Comparison of ENCODE assay signal across 19 cellular contexts in the genomic region with DNA sequence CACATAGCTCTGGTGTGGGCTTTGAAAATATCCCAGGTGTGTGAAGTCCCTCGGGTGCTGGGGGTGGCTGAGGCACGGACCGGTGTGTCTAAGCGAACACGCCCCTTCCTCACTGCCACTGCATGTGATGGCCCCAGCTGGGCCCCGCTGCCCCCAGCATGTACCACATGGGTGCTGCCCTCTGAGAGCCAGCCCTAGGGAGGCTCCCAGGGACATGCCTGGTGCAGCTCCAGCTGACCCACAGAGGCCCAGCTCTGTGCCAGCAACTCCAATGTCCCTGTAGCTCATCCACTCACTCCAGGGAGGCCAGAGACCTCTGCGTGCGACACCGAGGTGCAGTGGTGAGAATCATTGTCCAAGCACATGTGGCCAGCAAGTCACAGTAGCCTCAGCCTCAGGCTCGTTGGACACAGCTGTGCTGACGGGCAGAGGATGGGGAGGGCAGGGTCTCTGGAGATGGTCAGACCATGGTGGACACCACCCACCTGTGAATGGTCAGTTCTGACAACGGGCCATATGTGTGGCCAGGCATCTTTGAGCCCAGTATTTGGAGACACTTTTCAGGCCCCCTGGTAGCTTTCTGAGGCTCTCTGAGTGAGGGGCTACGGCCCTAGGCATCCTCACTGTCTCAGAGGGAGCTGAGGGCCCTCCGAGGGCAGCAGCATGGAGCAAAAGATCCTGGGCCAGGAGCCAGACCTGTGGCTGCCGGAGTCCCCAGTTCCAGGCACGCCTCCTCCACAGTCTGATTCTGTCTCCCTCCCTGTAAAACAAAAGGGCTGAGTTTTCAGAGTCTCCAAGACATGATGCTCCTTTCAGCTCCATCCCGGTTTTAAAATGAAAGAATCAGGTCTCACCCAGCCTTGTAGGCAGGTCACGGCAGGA.
A peak's percentile ranks its signal among the peaks of the same experiment; 100 is the strongest.
DNase-seq lines count a peak whose midpoint lies in the region; ATAC-seq, FAIRE-seq and TF ChIP-seq lines count a peak whose summit lies in the region.
"Had no signal": no experiment of that assay in that cellular context is flagged by ENCODE, and none has a peak within 500 bp of the region (broad histone marks: within the 10 kb centered on the region; RNA-seq: fewer than 3 reads in every experiment).

No MANE protein-coding gene starts in this region.

- no peak for TF ChIP-seq POLR2A in HepG2 (IDR thresholded peaks at IDR 0.05; ENCODE audit: insufficient read depth in 1 of 2, low read depth in 2 of 2, low read length in 2 of 2)
- no peak for TF ChIP-seq POLR2A in suprapubic skin (IDR thresholded peaks at IDR 0.05)

- no peaks in the 10 kb centered on the region for H3K4me1 ChIP-seq in DND-41 (ENCODE audit: insufficient read depth, low read length)
- no peaks in the 10 kb centered on the region for H3K4me1 ChIP-seq in HepG2 (ENCODE audit: insufficient read depth, low read length)
- H3K4me1 ChIP-seq in suprapubic skin = no peaks in the 10 kb centered on the region
- H3K4me1 ChIP-seq: uterus had no signal

- TF ChIP-seq CTCF in DND-41 (IDR thresholded peaks at IDR 0.05; ENCODE audit: borderline replicate concordance, extremely low read depth, low read length, poor library complexity, severe bottlenecking) = no peak
- TF ChIP-seq CTCF in HepG2 (CRISPR knock-in tag; IDR thresholded peaks at IDR 0.05) = no peak
- no peak for TF ChIP-seq CTCF in suprapubic skin (IDR thresholded peaks at IDR 0.05)

- TF ChIP-seq RAD21 in HepG2 (CRISPR knock-in tag; IDR thresholded peaks at IDR 0.05) = no peak

- no peaks in the 10 kb centered on the region for H3K27me3 ChIP-seq in DND-41 (ENCODE audit: insufficient read depth, low read length, poor library complexity)
- H3K27me3 ChIP-seq in HepG2 (ENCODE audit: control insufficient read depth in 1 of 2, insufficient read depth in 2 of 2, low read length in 2 of 2) = peaks cover 4 to 84% of the 10 kb centered on the region in 2 experiments; a peak in 4 of 5 replicates
- H3K27me3 ChIP-seq in suprapubic skin = peaks cover 7% of the 10 kb centered on the region
- H3K27me3 ChIP-seq: uterus had no signal

- H3K36me3 Mint-ChIP-seq in activated CD4-positive, alpha-beta memory T cell treated with anti-CD3 and anti-CD28 coated beads for 36 hours = no peaks in the 10 kb centered on the region
- H3K36me3 Mint-ChIP-seq: CD8-positive, alpha-beta T cell had no signal

- 34% methylated on average over 9 of the region's 18 CpGs for WGBS in HepG2 (ENCODE audit: low lambda C conversion rate)
- 71% methylated on average over 9 of the region's 18 CpGs for WGBS in suprapubic skin

- no peaks in the 10 kb centered on the region for H3K9me3 ChIP-seq in DND-41 (ENCODE audit: insufficient read depth, low read length, severe bottlenecking)
- H3K9me3 ChIP-seq in HepG2 (ENCODE audit: low read length) = no peaks in the 10 kb centered on the region
- H3K9me3 ChIP-seq in suprapubic skin = no peaks in the 10 kb centered on the region
- H3K9me3 ChIP-seq: uterus had no signal

- H2AFZ ChIP-seq in DND-41 (ENCODE audit: low read depth, low read length) = no peak overlapping the region
- H2AFZ ChIP-seq in HepG2 (ENCODE audit: low read length) = no peak overlapping the region

- no peak for ATAC-seq in DND-41 (ENCODE audit: insufficient read depth, low read depth)
- peak; percentile 20; the same call in 1 of the 3 replicates for ATAC-seq in HepG2
- ATAC-seq in HG03460 (IDR thresholded peaks at IDR 0.05; ENCODE audit: unreplicated experiment) = no peak
- ATAC-seq: activated T-cell treated with anti-CD3 and anti-CD28 coated beads, Interleukin-2, amount 50 U/mL, for 4 hours; CD8-positive, alpha-beta T cell; Panc1 had no signal

- DNase-seq in DND-41 = peak; percentile 4
- peak; percentile 4 for DNase-seq in activated CD4-positive, alpha-beta memory T cell treated with anti-CD3 and anti-CD28 coated beads for 36 hours
- DNase-seq in HepG2 (ENCODE audit: low spot score) = no peak
- peak; percentile 40 to 65 for DNase-seq in suprapubic skin (ENCODE audit: low spot score in 2 of 2)
- DNase-seq in DMS153 (lab: John Stamatoyannopoulos, UW) = no peak
- no peak for DNase-seq in A172 (ENCODE audit: low spot score)
- DNase-seq: activated CD4-positive, alpha-beta T cell treated with anti-CD3 and anti-CD28 coated beads, Interleukin-2, amount 50 U/mL, for 48 hours; activated naive CD4-positive, alpha-beta T cell treated with anti-CD3 and anti-CD28 coated beads, Interleukin-2, amount 50 U/mL, for 16 hours; activated T-cell treated with anti-CD3 and anti-CD28 coated beads, Interleukin-2, amount 50 U/mL, for 4 hours; central memory CD4-positive, alpha-beta T cell; effector CD4-positive, alpha-beta T cell; foreskin melanocyte; NCI-H1417; NCI-H446 treated with DMSO at 0.1 percent for 48 hours; uterus had no signal

- intact Hi-C loops in activated CD4-positive, alpha-beta memory T cell treated with anti-CD3 and anti-CD28 coated beads for 36 hours (cut with micrococcal nuclease) = no loop called here
- intact Hi-C loops in HepG2 (cut with micrococcal nuclease; ENCODE audit: unreplicated experiment) = no loop called here

- H3K79me2 ChIP-seq in DND-41 (ENCODE audit: insufficient read depth, low read length) (no peaks in the 10 kb centered on the region), HepG2 (ENCODE audit: insufficient read depth, low read length) (no peaks in the 10 kb centered on the region)

- POLR2A ChIA-PET in activated CD4-positive, alpha-beta memory T cell treated with anti-CD3 and anti-CD28 coated beads for 36 hours (lab: Charles Lee) = no interaction called here
- POLR2A ChIA-PET in HepG2 (lab: Yijun Ruan, JAX) = no interaction called here

- FAIRE-seq in HepG2 (lab: Jason Lieb, UNC) = no peak

- H3K4me3 ChIP-seq in DND-41 (ENCODE audit: low read depth in 1 of 2, low read length in 2 of 2) (no peak overlapping the region), HepG2 (replicated peaks in 1 of 3; ENCODE audit: insufficient read depth in 1 of 3, low read depth in 2 of 3, low read length in 3 of 3) (no peak overlapping the region), suprapubic skin (no peak overlapping the region)
- H3K4me3 ChIP-seq: SK-N-MC, uterus had no signal

- H4K20me1 ChIP-seq in DND-41 (ENCODE audit: insufficient read depth, low read length) = no peaks in the 10 kb centered on the region
- no peaks in the 10 kb centered on the region for H4K20me1 ChIP-seq in HepG2 (ENCODE audit: insufficient read depth, low read length)

- H3K9me3 Mint-ChIP-seq in activated CD4-positive, alpha-beta memory T cell treated with anti-CD3 and anti-CD28 coated beads for 36 hours = no peaks in the 10 kb centered on the region
- H3K9me3 Mint-ChIP-seq: activated T-cell treated with anti-CD3 and anti-CD28 coated beads, Interleukin-2, amount 50 U/mL, for 4 hours; CD8-positive, alpha-beta T cell had no signal

- no peaks in the 10 kb centered on the region for H3K4me1 Mint-ChIP-seq in activated CD4-positive, alpha-beta memory T cell treated with anti-CD3 and anti-CD28 coated beads for 36 hours (ENCODE audit: low read depth)

- H3K4me3 Mint-ChIP-seq in activated CD4-positive, alpha-beta memory T cell treated with anti-CD3 and anti-CD28 coated beads for 36 hours = no peak overlapping the region
- H3K4me3 Mint-ChIP-seq: activated T-cell treated with anti-CD3 and anti-CD28 coated beads, Interleukin-2, amount 50 U/mL, for 4 hours; CD8-positive, alpha-beta T cell had no signal

- H3K27me3 Mint-ChIP-seq in activated CD4-positive, alpha-beta memory T cell treated with anti-CD3 and anti-CD28 coated beads for 36 hours = peaks cover 8% of the 10 kb centered on the region

- H3K36me3 ChIP-seq in DND-41 (ENCODE audit: insufficient read depth, low read length) (no peaks in the 10 kb centered on the region), HepG2 (replicated peaks in 1 of 2; ENCODE audit: control insufficient read depth in 1 of 2, insufficient read depth in 2 of 2, low read length in 2 of 2) (no peaks in the 10 kb centered on the region), suprapubic skin (no peaks in the 10 kb centered on the region)
- H3K36me3 ChIP-seq: uterus had no signal

- BruUV-seq in HepG2 (replicated peaks; lab: Mats Ljungman, UMichigan) = no TSS peak

- no peak for TF ChIP-seq EP300 in HepG2 (IDR thresholded peaks at IDR 0.05; ENCODE audit: low read depth in 2 of 2, low read length in 2 of 2)
- TF ChIP-seq EP300 in HepG2 (CRISPR knock-in tag; IDR thresholded peaks at IDR 0.05; ENCODE audit: borderline replicate concordance) = no peak
- no peak for TF ChIP-seq EP300 in suprapubic skin (IDR thresholded peaks at IDR 0.05)

- H3K4me2 ChIP-seq in DND-41 (ENCODE audit: insufficient read depth, low read length) (no peak overlapping the region), HepG2 (ENCODE audit: low read depth, low read length) (no peak overlapping the region)

- H3K27ac ChIP-seq in DND-41 (ENCODE audit: low read length) (no peak overlapping the region), HepG2 (ENCODE audit: extremely low read length, insufficient read depth, low read length) (no peak overlapping the region), suprapubic skin (no peak overlapping the region)
- H3K27ac ChIP-seq: SK-N-MC, uterus had no signal

- no peak overlapping the region for H3K27ac Mint-ChIP-seq in activated CD4-positive, alpha-beta memory T cell treated with anti-CD3 and anti-CD28 coated beads for 36 hours
- H3K27ac Mint-ChIP-seq: CD8-positive, alpha-beta T cell had no signal

- CTCF ChIA-PET in activated CD4-positive, alpha-beta memory T cell treated with anti-CD3 and anti-CD28 coated beads for 36 hours (lab: Charles Lee) = no interaction called here
- CTCF ChIA-PET in HepG2 (lab: Yijun Ruan, JAX; ENCODE audit: low intra/inter-chr PET ratio, low total read pairs) = no interaction called here

- in situ Hi-C loops in HepG2 (cut with HindIII; ENCODE audit: extremely low pct_ligation_motif_present, low pct_unique_long_range_greater_than_20kb) = no loop called here

- H3K9ac ChIP-seq in DND-41 (ENCODE audit: low read depth, low read length) (no peak overlapping the region), HepG2 (ENCODE audit: insufficient read depth, low read depth, low read length) (no peak overlapping the region)

TF ChIP-seq in HepG2, 621 proteins besides CTCF, POLR2A, EP300 and RAD21 (continues in another document):
- TF ChIP-seq RBFOX2 (IDR thresholded peaks at IDR 0.05; ENCODE audit: low read depth, low read length) = no peak
- no peak for TF ChIP-seq MBNL3 (CRISPR knock-in tag; conservative IDR thresholded peaks at IDR 0.05)
- no peak for TF ChIP-seq ETV5 (CRISPR knock-in tag; IDR thresholded peaks at IDR 0.05; ENCODE audit: borderline replicate concordance)
- TF ChIP-seq ISX (CRISPR knock-in tag; conservative IDR thresholded peaks at IDR 0.05) = no peak
- no peak for TF ChIP-seq ZNF350 (CRISPR knock-in tag; IDR thresholded peaks at IDR 0.05; ENCODE audit: borderline replicate concordance, low read depth)
- TF ChIP-seq HMG20B (CRISPR knock-in tag; conservative IDR thresholded peaks at IDR 0.05) = no peak
- no peak for TF ChIP-seq ZNF83 (CRISPR knock-in tag; IDR thresholded peaks at IDR 0.05; ENCODE audit: borderline replicate concordance)
- TF ChIP-seq ZKSCAN5 (CRISPR knock-in tag; IDR thresholded peaks at IDR 0.05) = no peak

Comparison
In these comparisons a context has a peak if more than half of its experiments do, and no peak if none do; other contexts are left out.
1. DNase-seq: peak in DND-41 (single experiment), activated CD4-positive, alpha-beta memory T cell treated with anti-CD3 and anti-CD28 coated beads for 36 hours (single experiment) and suprapubic skin (2 of 2); none in HepG2 (single experiment), DMS153 (single experiment) and A172 (single experiment).